In genomic region chr11:2828585-2829330, GRCh38 we compare ENCODE assay signal across 1 cellular context.
A peak's percentile ranks its signal among the peaks of the same experiment; 100 is the strongest.
TF ChIP-seq lines count a peak whose summit lies in the region.

No MANE protein-coding gene starts in this region.

TF ChIP-seq in K562, 482 proteins besides CTCF, POLR2A, EP300 and RAD21 (continued from another document):
- no peak for TF ChIP-seq E2F5 (CRISPR knock-in tag; IDR thresholded peaks at IDR 0.05)
- no peak for TF ChIP-seq MCM2 (IDR thresholded peaks at IDR 0.05; ENCODE audit: low read depth)
- TF ChIP-seq ELF1 (tag; IDR thresholded peaks at IDR 0.05), result no peak
- TF ChIP-seq ZFPM2 (CRISPR knock-in tag; IDR thresholded peaks at IDR 0.05), result no peak
- peak; percentile 14; the same call in 1 of the 2 replicates for TF ChIP-seq SMARCA5 (IDR thresholded peaks at IDR 0.05)
- TF ChIP-seq ESRRB (CRISPR knock-in tag; IDR thresholded peaks at IDR 0.05; ENCODE audit: borderline replicate concordance), result no peak
- TF ChIP-seq, protein P1, sequence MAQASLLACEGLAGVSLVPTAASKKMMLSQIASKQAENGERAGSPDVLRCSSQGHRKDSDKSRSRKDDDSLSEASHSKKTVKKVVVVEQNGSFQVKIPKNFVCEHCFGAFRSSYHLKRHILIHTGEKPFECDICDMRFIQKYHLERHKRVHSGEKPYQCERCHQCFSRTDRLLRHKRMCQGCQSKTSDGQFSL (CRISPR knock-in tag; IDR thresholded peaks at IDR 0.05), result no peak
- TF ChIP-seq, protein P1 (tag; IDR thresholded peaks at IDR 0.05), result no peak
- no peak for TF ChIP-seq KDM2B (CRISPR knock-in tag; IDR thresholded peaks at IDR 0.05)
- no peak for TF ChIP-seq PHF8 (IDR thresholded peaks at IDR 0.05; ENCODE audit: borderline replicate concordance, low read length)
- no peak for TF ChIP-seq ZNF584 (CRISPR knock-in tag; IDR thresholded peaks at IDR 0.05; ENCODE audit: low read depth)
- no peak for TF ChIP-seq SAFB2 (IDR thresholded peaks at IDR 0.05; ENCODE audit: borderline replicate concordance, low read depth, low read length, severe bottlenecking)
- TF ChIP-seq OTX1 (CRISPR knock-in tag; IDR thresholded peaks at IDR 0.05), result no peak
- TF ChIP-seq XRCC5 (IDR thresholded peaks at IDR 0.05; ENCODE audit: low read depth, low read length), result no peak
- TF ChIP-seq TRIM24 (IDR thresholded peaks at IDR 0.05), result peak in 1 of 2 experiments; percentile 25; a peak in 1 of 4 replicates
- TF ChIP-seq EHMT2 (IDR thresholded peaks at IDR 0.05), result no peak
- TF ChIP-seq MED1 (CRISPR knock-in tag; IDR thresholded peaks at IDR 0.05; ENCODE audit: borderline replicate concordance), result no peak
- peak in 1 of 2 experiments; percentile 92; a peak in 2 of 3 replicates for TF ChIP-seq CBX3 (IDR thresholded peaks at IDR 0.05; ENCODE audit: borderline replicate concordance in 1 of 2, low read length in 2 of 2)
- no peak for TF ChIP-seq ZKSCAN8 (CRISPR knock-in tag; IDR thresholded peaks at IDR 0.05)
- no peak for TF ChIP-seq MAX (CRISPR knock-in tag; IDR thresholded peaks at IDR 0.05)
- no peak for TF ChIP-seq POLR2G (IDR thresholded peaks at IDR 0.05; ENCODE audit: low read depth, low read length)
- TF ChIP-seq TCFL5 (CRISPR knock-in tag; conservative IDR thresholded peaks at IDR 0.05), result no peak
- no peak for TF ChIP-seq RBM14 (IDR thresholded peaks at IDR 0.05; ENCODE audit: borderline replicate concordance, insufficient read depth, low read depth, low read length)
- TF ChIP-seq MAFG (tag; conservative IDR thresholded peaks at IDR 0.05), result no peak
- no peak for TF ChIP-seq HES1 (IDR thresholded peaks at IDR 0.05; ENCODE audit: low read depth)
- TF ChIP-seq SRSF3 (IDR thresholded peaks at IDR 0.05; ENCODE audit: insufficient read depth, low read length), result no peak
- 0 out of 2 replicates have a peak, but pooled peaks have one; percentile 28 for TF ChIP-seq CBX5 (IDR thresholded peaks at IDR 0.05; ENCODE audit: borderline replicate concordance, low read depth)
- no peak for TF ChIP-seq HDAC3 (IDR thresholded peaks at IDR 0.05; ENCODE audit: borderline replicate concordance, partially characterized antibody)
- TF ChIP-seq TARDBP (IDR thresholded peaks at IDR 0.05), result no peak
- no peak for TF ChIP-seq ZZZ3 (IDR thresholded peaks at IDR 0.05)
- no peak for TF ChIP-seq SAFB (IDR thresholded peaks at IDR 0.05; ENCODE audit: borderline replicate concordance, low read depth, low read length)
- TF ChIP-seq CSDE1 (IDR thresholded peaks at IDR 0.05), result no peak
- TF ChIP-seq, protein P2, sequence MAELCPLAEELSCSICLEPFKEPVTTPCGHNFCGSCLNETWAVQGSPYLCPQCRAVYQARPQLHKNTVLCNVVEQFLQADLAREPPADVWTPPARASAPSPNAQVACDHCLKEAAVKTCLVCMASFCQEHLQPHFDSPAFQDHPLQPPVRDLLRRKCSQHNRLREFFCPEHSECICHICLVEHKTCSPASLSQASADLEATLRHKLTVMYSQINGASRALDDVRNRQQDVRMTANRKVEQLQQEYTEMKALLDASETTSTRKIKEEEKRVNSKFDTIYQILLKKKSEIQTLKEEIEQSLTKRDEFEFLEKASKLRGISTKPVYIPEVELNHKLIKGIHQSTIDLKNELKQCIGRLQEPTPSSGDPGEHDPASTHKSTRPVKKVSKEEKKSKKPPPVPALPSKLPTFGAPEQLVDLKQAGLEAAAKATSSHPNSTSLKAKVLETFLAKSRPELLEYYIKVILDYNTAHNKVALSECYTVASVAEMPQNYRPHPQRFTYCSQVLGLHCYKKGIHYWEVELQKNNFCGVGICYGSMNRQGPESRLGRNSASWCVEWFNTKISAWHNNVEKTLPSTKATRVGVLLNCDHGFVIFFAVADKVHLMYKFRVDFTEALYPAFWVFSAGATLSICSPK (IDR thresholded peaks at IDR 0.05; ENCODE audit: borderline replicate concordance), result no peak
- TF ChIP-seq, protein P3, sequence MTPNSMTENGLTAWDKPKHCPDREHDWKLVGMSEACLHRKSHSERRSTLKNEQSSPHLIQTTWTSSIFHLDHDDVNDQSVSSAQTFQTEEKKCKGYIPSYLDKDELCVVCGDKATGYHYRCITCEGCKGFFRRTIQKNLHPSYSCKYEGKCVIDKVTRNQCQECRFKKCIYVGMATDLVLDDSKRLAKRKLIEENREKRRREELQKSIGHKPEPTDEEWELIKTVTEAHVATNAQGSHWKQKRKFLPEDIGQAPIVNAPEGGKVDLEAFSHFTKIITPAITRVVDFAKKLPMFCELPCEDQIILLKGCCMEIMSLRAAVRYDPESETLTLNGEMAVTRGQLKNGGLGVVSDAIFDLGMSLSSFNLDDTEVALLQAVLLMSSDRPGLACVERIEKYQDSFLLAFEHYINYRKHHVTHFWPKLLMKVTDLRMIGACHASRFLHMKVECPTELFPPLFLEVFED (CRISPR knock-in tag; conservative IDR thresholded peaks at IDR 0.05), result no peak
